ENCODE assay signal across 1 cellular context in genomic region chr6:154945271-154945890, GRCh38.
TF ChIP-seq lines count a peak whose summit lies in the region.

No MANE protein-coding gene starts in this region.

TF ChIP-seq in WTC11, 78 proteins besides CTCF, POLR2A, EP300 and RAD21 (continued from another document):
- no peak for TF ChIP-seq ESRRA (CRISPR knock-in tag; IDR thresholded peaks at IDR 0.05; ENCODE audit: borderline replicate concordance)
- no peak for TF ChIP-seq CDX4 (CRISPR knock-in tag; IDR thresholded peaks at IDR 0.05; ENCODE audit: borderline replicate concordance)
- TF ChIP-seq, protein P1, sequence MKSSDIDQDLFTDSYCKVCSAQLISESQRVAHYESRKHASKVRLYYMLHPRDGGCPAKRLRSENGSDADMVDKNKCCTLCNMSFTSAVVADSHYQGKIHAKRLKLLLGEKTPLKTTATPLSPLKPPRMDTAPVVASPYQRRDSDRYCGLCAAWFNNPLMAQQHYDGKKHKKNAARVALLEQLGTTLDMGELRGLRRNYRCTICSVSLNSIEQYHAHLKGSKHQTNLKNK (CRISPR knock-in tag; IDR thresholded peaks at IDR 0.05): no peak
- TF ChIP-seq ZNF425 (CRISPR knock-in tag; conservative IDR thresholded peaks at IDR 0.05): no peak
- TF ChIP-seq SP1 (CRISPR knock-in tag; conservative IDR thresholded peaks at IDR 0.05): no peak
- TF ChIP-seq CREM (CRISPR knock-in tag; IDR thresholded peaks at IDR 0.05): no peak
